Comparison of ENCODE assay signal across 31 cellular contexts in genomic region chr12:81021834-81022233, GRCh38. TPM values are rescaled to one million over a fixed set of nuclear protein-coding genes. Genes with fewer than 3 reads are reported as not detected.
"Had no signal": no experiment of that assay in that cellular context is flagged by ENCODE, and none has a peak within 500 bp of the region (broad histone marks: within the 10 kb centered on the region; RNA-seq: fewer than 3 reads in every experiment).

No MANE protein-coding gene starts in this region.

- DNase-seq: activated CD4-positive, alpha-beta memory T cell treated with anti-CD3 and anti-CD28 coated beads, Interleukin-2, amount 10 ng/mL, durations not matched to agents 7 days and 5 days; activated CD4-positive, alpha-beta T cell treated with anti-CD3 and anti-CD28 coated beads for 48 hours; activated CD8-positive, alpha-beta memory T cell treated with anti-CD3 and anti-CD28 coated beads, Interleukin-2, amount 50 U/mL, for 48 hours; activated gamma-delta T cell; activated naive CD4-positive, alpha-beta T cell treated with anti-CD3 and anti-CD28 coated beads, Interleukin-2, amount 10 ng/mL, durations not matched to agents 7 days and 5 days; activated naive CD8-positive, alpha-beta T cell treated with anti-CD3 and anti-CD28 coated beads, Interleukin-2, amount 10 ng/mL, durations not matched to agents 7 days and 5 days; activated T-cell treated with anti-CD3 and anti-CD28 coated beads, Interleukin-2, amount 50 U/mL, for 24 hours; endodermal cell; head of caudate nucleus; hypothalamus; immature natural killer cell; kidney; lower lobe of right lung; mesenchymal stem cell; naive thymus-derived CD8-positive, alpha-beta T cell; nucleus accumbens; pancreas; retina; spleen; stimulated activated naive CD4-positive, alpha-beta T cell; T-helper 17 cell; T1000; testis; transverse colon; WERI-Rb-1 had no signal

- H3K4me3 ChIP-seq: ascending aorta, cardiac muscle cell, gastroesophageal sphincter, lower lobe of right lung, pancreas, prostate gland, spleen, testis, transverse colon had no signal

- ATAC-seq: activated CD4-positive, CD25-positive, alpha-beta regulatory T cell treated with anti-CD3 and anti-CD28 coated beads, Interleukin-2, amount 50 U/mL, for 24 hours; esophagus mucosa; lower lobe of right lung; naive thymus-derived CD8-positive, alpha-beta T cell; pancreas; T-helper 17 cell had no signal

RNA-seq across cellular contexts. Expression of gene ACSS3, which starts 56.0 kb away (rescaled TPM):
- total RNA-seq: activated CD4-positive, alpha-beta memory T cell treated with anti-CD3 and anti-CD28 coated beads, Interleukin-2, amount 10 ng/mL, durations not matched to agents 7 days and 5 days; activated naive CD8-positive, alpha-beta T cell treated with anti-CD3 and anti-CD28 coated beads, Interleukin-2, amount 10 ng/mL, durations not matched to agents 7 days and 5 days; naive thymus-derived CD8-positive, alpha-beta T cell; T-helper 17 cell had no signal
